In the genomic region with DNA sequence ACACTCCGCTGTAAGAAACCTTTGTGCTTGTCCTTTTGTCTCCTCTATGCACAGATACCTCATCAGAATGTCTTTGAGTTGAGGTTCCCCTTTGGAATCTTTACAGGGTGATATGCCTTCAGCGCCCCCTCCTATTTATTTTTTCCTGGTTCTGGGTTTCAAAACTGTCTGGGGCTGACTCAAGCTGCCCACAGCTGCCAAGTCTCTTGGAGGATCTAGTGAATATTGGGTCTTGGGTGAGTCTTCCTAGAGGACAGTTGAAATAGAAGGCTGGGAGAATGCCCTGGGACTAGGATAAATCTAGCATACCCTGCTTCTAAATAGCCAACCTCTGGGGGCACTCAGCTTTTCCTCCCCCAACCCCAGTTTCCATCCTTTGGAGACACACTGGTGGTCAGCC, we compare ENCODE assay signal across 8 cellular contexts. TPM values are rescaled to one million over a fixed set of nuclear protein-coding genes. Genes with fewer than 3 reads are reported as not detected.
DNase-seq lines count a peak whose midpoint lies in the region; ATAC-seq and TF ChIP-seq lines count a peak whose summit lies in the region.

No MANE protein-coding gene starts in this region.

- no peaks in the 10 kb centered on the region for H3K9me3 ChIP-seq in CD8-positive, alpha-beta memory T cell (ENCODE audit: low read length)
- H3K9me3 ChIP-seq in duodenal mucosa (ENCODE audit: control insufficient read depth in 1 of 2, low read length in 2 of 2) = no peaks in the 10 kb centered on the region

- H3K27ac Mint-ChIP-seq in CD8-positive, alpha-beta memory T cell = peak overlapping the region; percentile 66 to 100 (median 96)
- H3K27ac Mint-ChIP-seq in nephron progenitor cell = peak overlapping the region; percentile 97

- peaks cover 0 to 1% of the 10 kb centered on the region in 2 donors for H3K27me3 Mint-ChIP-seq in CD8-positive, alpha-beta memory T cell
- peaks cover 16% of the 10 kb centered on the region for H3K27me3 Mint-ChIP-seq in nephron progenitor cell (ENCODE audit: low read depth, poor library complexity)

- no peak for ATAC-seq in HG02763 (IDR thresholded peaks at IDR 0.05; ENCODE audit: unreplicated experiment)
- ATAC-seq in GM18498 (IDR thresholded peaks at IDR 0.05; ENCODE audit: unreplicated experiment) = no peak

- no peak for DNase-seq in CD8-positive, alpha-beta memory T cell
- DNase-seq in NAMALWA (ENCODE audit: low spot score) (peak; percentile 26), nephron progenitor cell (no peak), activated gamma-delta T cell treated with Interleukin-2 at 50 U/mL for 16 hours (no peak), NCI-H82 treated with DMSO at 0.1 percent for 48 hours (lab: John Stamatoyannopoulos, UW; ENCODE audit: unreplicated experiment) (no peak)

- peaks cover 0 to 35% (median 7%) of the 10 kb centered on the region in 3 donors for H3K36me3 Mint-ChIP-seq in CD8-positive, alpha-beta memory T cell
- H3K36me3 Mint-ChIP-seq in nephron progenitor cell (ENCODE audit: low read depth) = peaks cover 42% of the 10 kb centered on the region

- peak overlapping the region; percentile 69 for H3K4me3 ChIP-seq in CD8-positive, alpha-beta memory T cell (ENCODE audit: low read length)
- peak overlapping the region; percentile 83 to 88 for H3K4me3 ChIP-seq in duodenal mucosa (ENCODE audit: low read depth in 1 of 2, low read length in 2 of 2)

- H3K36me3 ChIP-seq in CD8-positive, alpha-beta memory T cell (ENCODE audit: insufficient read depth, low read length) = no peaks in the 10 kb centered on the region
- H3K36me3 ChIP-seq in duodenal mucosa (ENCODE audit: control insufficient read depth in 1 of 2, insufficient read depth in 2 of 2, low read length in 2 of 2) = peaks cover 0 to 11% of the 10 kb centered on the region in 2 donors

- peak overlapping the region; percentile 90 for H3K27ac ChIP-seq in CD8-positive, alpha-beta memory T cell (ENCODE audit: low read depth, low read length)
- peak overlapping the region; percentile 93 for H3K27ac ChIP-seq in duodenal mucosa (ENCODE audit: low read depth, low read length)

- H3K4me3 Mint-ChIP-seq in CD8-positive, alpha-beta memory T cell = peak overlapping the region; percentile 86 to 100 (median 96)
- peak overlapping the region; percentile 96 for H3K4me3 Mint-ChIP-seq in nephron progenitor cell

- TF ChIP-seq CTCF in nephron progenitor cell (IDR thresholded peaks at IDR 0.05) = no peak

- H3K9ac ChIP-seq in duodenal mucosa (ENCODE audit: low read depth in 1 of 2, low read length in 2 of 2) = peak overlapping the region; percentile 90 to 95

- H3K27me3 ChIP-seq in CD8-positive, alpha-beta memory T cell (ENCODE audit: insufficient read depth, low read length, poor library complexity, severe bottlenecking) = no peaks in the 10 kb centered on the region
- no peaks in the 10 kb centered on the region for H3K27me3 ChIP-seq in duodenal mucosa (ENCODE audit: control insufficient read depth in 1 of 2, insufficient read depth in 2 of 2, low read length in 2 of 2)

- peaks cover 0 to 3% (median 0%) of the 10 kb centered on the region in 5 donors for H3K9me3 Mint-ChIP-seq in CD8-positive, alpha-beta memory T cell
- H3K9me3 Mint-ChIP-seq in nephron progenitor cell = peaks cover 55% of the 10 kb centered on the region

- peaks cover 24% of the 10 kb centered on the region for H3K4me1 ChIP-seq in CD8-positive, alpha-beta memory T cell (ENCODE audit: insufficient read depth, low read length)
- peaks cover 11 to 13% of the 10 kb centered on the region in 2 donors for H3K4me1 ChIP-seq in duodenal mucosa (ENCODE audit: control insufficient read depth in 1 of 2, insufficient read depth in 2 of 2, low read length in 2 of 2)

- CTCF ChIA-PET in CD8-positive, alpha-beta memory T cell (lab: Charles Lee) = interaction anchor here (1.5 kb wide), 1 partner anchor 23 kb away, joined by 12 read pairs; a partner anchor contains a TSS

- peaks cover 41 to 58% (median 51%) of the 10 kb centered on the region in 3 donors for H3K4me1 Mint-ChIP-seq in CD8-positive, alpha-beta memory T cell
- peaks cover 26% of the 10 kb centered on the region for H3K4me1 Mint-ChIP-seq in nephron progenitor cell

- POLR2A ChIA-PET in CD8-positive, alpha-beta memory T cell (lab: Charles Lee) = interaction anchor here (0.6 to 1.5 kb wide), 2 partner anchors 13 to 170 kb away, joined by 3 to 12 read pairs; a partner anchor contains a TSS

RNA-seq across cellular contexts. Expression of a gene that starts 0.9 kb away (rescaled TPM):
- 10 to 100 TPM; 13.0 to 16.0 TPM for total RNA-seq in CD8-positive, alpha-beta memory T cell
- polyA plus RNA-seq in CD8-positive, alpha-beta memory T cell = 17.4 TPM

RNA-seq across cellular contexts. Expression of a gene that starts 7.3 kb away (rescaled TPM):
- total RNA-seq in CD8-positive, alpha-beta memory T cell = 1 to 10 TPM; 3.3 to 3.8 TPM
- polyA plus RNA-seq in CD8-positive, alpha-beta memory T cell = 0.39 TPM

RNA-seq across cellular contexts. Expression of a gene that starts 23.7 kb away (rescaled TPM):
- total RNA-seq in CD8-positive, alpha-beta memory T cell = 1 to 10 TPM; 2.5 to 3.7 TPM
- polyA plus RNA-seq in CD8-positive, alpha-beta memory T cell = 3.0 TPM
